9 cellular contexts compared by ENCODE assay signal in genomic region chr5:132100672-132101261, GRCh38. TPM values are rescaled to one million over a fixed set of nuclear protein-coding genes. Genes with fewer than 3 reads are reported as not detected.
DNase-seq lines count a peak whose midpoint lies in the region; ATAC-seq lines count a peak whose summit lies in the region.
"Had no signal": no experiment of that assay in that cellular context is flagged by ENCODE, and none has a peak within 500 bp of the region (broad histone marks: within the 10 kb centered on the region; RNA-seq: fewer than 3 reads in every experiment).

No MANE protein-coding gene starts in this region.

- H3K27ac Mint-ChIP-seq in effector memory CD8-positive, alpha-beta T cell, result peak overlapping the region; percentile 93 to 96

- H3K27me3 Mint-ChIP-seq in effector memory CD8-positive, alpha-beta T cell, result no peaks in the 10 kb centered on the region

- H3K4me1 Mint-ChIP-seq in effector memory CD8-positive, alpha-beta T cell (ENCODE audit: low read depth in 2 of 2), result peaks cover 69 to 74% of the 10 kb centered on the region in 2 donors

- no peaks in the 10 kb centered on the region for H3K9me3 Mint-ChIP-seq in effector memory CD8-positive, alpha-beta T cell

- no peak overlapping the region; the same call in 1 of the 2 replicates for H3K4me3 ChIP-seq in Jurkat, Clone E6-1 (ENCODE audit: low read length)

- peak; percentile 55 for DNase-seq in Jurkat, Clone E6-1 (ENCODE audit: low read depth, low spot score)
- no peak for DNase-seq in effector memory CD8-positive, alpha-beta T cell
- no peak for DNase-seq in effector CD4-positive, alpha-beta T cell
- DNase-seq in NCI-H146 (lab: John Stamatoyannopoulos, UW), result no peak
- DNase-seq in medulla oblongata (ENCODE audit: extremely low spot score), result no peak
- DNase-seq in AML-193 (lab: John Stamatoyannopoulos, UW), result no peak

- peaks cover 9% of the 10 kb centered on the region for H3K36me3 Mint-ChIP-seq in effector memory CD8-positive, alpha-beta T cell (ENCODE audit: insufficient read depth)

- H3K4me3 Mint-ChIP-seq in effector memory CD8-positive, alpha-beta T cell, result peak overlapping the region; percentile 71 to 79

- peak; percentile 28 for ATAC-seq in GM18498 (IDR thresholded peaks at IDR 0.05; ENCODE audit: unreplicated experiment)
- peak; percentile 29 for ATAC-seq in GM21529 (IDR thresholded peaks at IDR 0.05; ENCODE audit: unreplicated experiment)
- no peak for ATAC-seq in effector memory CD8-positive, alpha-beta T cell (replicated peaks)

RNA-seq across cellular contexts. Expression of gene CSF2, which starts 27.2 kb away (rescaled TPM):
- not detected for polyA plus RNA-seq in Jurkat, Clone E6-1 (2012; ENCODE audit: insufficient read depth, insufficient read length)
- polyA plus RNA-seq: urinary bladder had no signal

RNA-seq across cellular contexts. Expression of gene IL3, which starts 40.3 kb away (rescaled TPM):
- not detected for polyA plus RNA-seq in Jurkat, Clone E6-1 (2012; ENCODE audit: insufficient read depth, insufficient read length)
- polyA plus RNA-seq: urinary bladder had no signal
